Comparison of ENCODE assay signal across 11 cellular contexts in genomic region chr18:32576296-32576916, GRCh38.
DNase-seq lines count a peak whose midpoint lies in the region; ATAC-seq and TF ChIP-seq lines count a peak whose summit lies in the region.
"Had no signal": no experiment of that assay in that cellular context is flagged by ENCODE, and none has a peak within 500 bp of the region (broad histone marks: within the 10 kb centered on the region; RNA-seq: fewer than 3 reads in every experiment).

No MANE protein-coding gene starts in this region.

- no peak overlapping the region for H3K27ac ChIP-seq in breast epithelium
- no peak overlapping the region for H3K27ac ChIP-seq in thoracic aorta
- no peak overlapping the region for H3K27ac ChIP-seq in RWPE1
- H3K27ac ChIP-seq: BLaER1, epithelial cell of prostate had no signal

- peak; percentile 80 for ATAC-seq in SK-N-SH treated with all-trans-retinoic acid at 6 μM for 48 hours
- ATAC-seq in thoracic aorta (ENCODE audit: insufficient number of reproducible peaks, low FRiP score, low read depth), result no peak
- no peak for ATAC-seq in GM19397 (IDR thresholded peaks at IDR 0.05; ENCODE audit: unreplicated experiment)
- ATAC-seq: T-helper 17 cell had no signal

- H3K4me3 ChIP-seq in breast epithelium (no peak overlapping the region), thoracic aorta (no peak overlapping the region)
- H3K4me3 ChIP-seq: BLaER1 had no signal

- POLR2A ChIA-PET in MCF 10A (lab: Yijun Ruan, JAX) (interaction anchor here (0.6 kb wide), 1 partner anchor 344 kb away, joined by 3 read pairs; no protein-coding TSS in a partner anchor), RWPE1 (lab: Yijun Ruan, JAX; ENCODE audit: low non-redundant PET) (no interaction called here)

- H3K27ac Mint-ChIP-seq in MCF 10A (ENCODE audit: low read depth, unreplicated experiment), result no peak overlapping the region
- H3K27ac Mint-ChIP-seq: T-helper 17 cell had no signal

- CTCF ChIA-PET in MCF 10A (lab: Yijun Ruan, JAX), result interaction anchor here (0.6 to 1.9 kb wide), 7 partner anchors 10 to 171 kb away, joined by 3 to 7 read pairs (median 3); no protein-coding TSS in a partner anchor
- CTCF ChIA-PET in RWPE1 (lab: Yijun Ruan, JAX), result interaction anchor here (0.7 kb wide), 1 partner anchor 470 kb away, joined by 3 read pairs; no protein-coding TSS in a partner anchor

- TF ChIP-seq POLR2A in breast epithelium (IDR thresholded peaks at IDR 0.05), result no peak

- no peak overlapping the region for H3K4me3 Mint-ChIP-seq in MCF 10A (ENCODE audit: unreplicated experiment)
- H3K4me3 Mint-ChIP-seq: T-helper 17 cell had no signal

- peaks cover 33% of the 10 kb centered on the region for H3K27me3 Mint-ChIP-seq in MCF 10A (ENCODE audit: insufficient read depth, unreplicated experiment)

- intact Hi-C loops in MCF 10A (cut with micrococcal nuclease) (no loop called here), breast epithelium (cut with DNase I; ENCODE audit: low total_unique reads) (no loop called here)

- peak; percentile 14 for DNase-seq in MCF 10A (ENCODE audit: unreplicated experiment)
- DNase-seq in breast epithelium (ENCODE audit: low spot score in 2 of 2), result no peak
- DNase-seq in hypothalamus (lab: John Stamatoyannopoulos, UW), result peak in 26 of 51 donors; percentile 2 to 63 (median 34)
- no peak for DNase-seq in thoracic aorta (ENCODE audit: low spot score)
- no peak for DNase-seq in GF-D8 (lab: John Stamatoyannopoulos, UW)
- no peak for DNase-seq in RWPE1 (ENCODE audit: low spot score)
- DNase-seq: T-helper 17 cell had no signal

- no peaks in the 10 kb centered on the region for H3K9me3 Mint-ChIP-seq in MCF 10A (ENCODE audit: unreplicated experiment)

- no peaks in the 10 kb centered on the region for H3K36me3 Mint-ChIP-seq in MCF 10A (ENCODE audit: insufficient read depth, unreplicated experiment)

- no peak for TF ChIP-seq CTCF in MCF 10A (IDR thresholded peaks at IDR 0.05; ENCODE audit: unreplicated experiment)
- no peak for TF ChIP-seq CTCF in breast epithelium (IDR thresholded peaks at IDR 0.05)
- TF ChIP-seq CTCF in thoracic aorta (IDR thresholded peaks at IDR 0.05), result peak; percentile 16
- TF ChIP-seq CTCF in RWPE1 (conservative IDR thresholded peaks at IDR 0.05; ENCODE audit: low read depth), result no peak

- BruUV-seq in MCF 10A (replicated peaks; lab: Mats Ljungman, UMichigan), result no TSS peak

- no peaks in the 10 kb centered on the region for H3K4me1 Mint-ChIP-seq in MCF 10A (ENCODE audit: insufficient read depth, unreplicated experiment)
- H3K4me1 Mint-ChIP-seq: T-helper 17 cell had no signal

- H3K36me3 ChIP-seq in breast epithelium (no peaks in the 10 kb centered on the region), thoracic aorta (no peaks in the 10 kb centered on the region)
- H3K36me3 ChIP-seq: BLaER1 had no signal

- H3K9me3 ChIP-seq in breast epithelium, result no peaks in the 10 kb centered on the region
- H3K9me3 ChIP-seq in thoracic aorta, result no peaks in the 10 kb centered on the region

- H3K4me1 ChIP-seq in breast epithelium (no peaks in the 10 kb centered on the region), thoracic aorta (ENCODE audit: control insufficient read depth in 1 of 2, low read depth in 2 of 2) (no peaks in the 10 kb centered on the region)

- H3K27me3 ChIP-seq in breast epithelium, result no peaks in the 10 kb centered on the region
- no peaks in the 10 kb centered on the region for H3K27me3 ChIP-seq in thoracic aorta (replicated peaks; ENCODE audit: insufficient read depth)
- H3K27me3 ChIP-seq: BLaER1 had no signal

TF ChIP-seq in SK-N-SH treated with all-trans-retinoic acid at 6 μM for 48 hours, 23 proteins besides CTCF, POLR2A, EP300 and RAD21:
- TF ChIP-seq CREB5 (CRISPR knock-in tag; IDR thresholded peaks at IDR 0.05; ENCODE audit: low read depth) (no peak), TCF4 (CRISPR knock-in tag; IDR thresholded peaks at IDR 0.05; ENCODE audit: borderline replicate concordance) (peak; percentile 12; the same call in 1 of the 2 replicates)

Comparison
In these comparisons a context has a peak if more than half of its experiments do, and no peak if none do; other contexts are left out.
1. DNase-seq: peak in MCF 10A (single experiment) and hypothalamus (26 of 51); none in breast epithelium (0 of 2), thoracic aorta (single experiment), GF-D8 (single experiment) and RWPE1 (single experiment).